17 cellular contexts compared by ENCODE assay signal in genomic region chr12:132511516-132512196, GRCh38.
"Had no signal": no experiment of that assay in that cellular context is flagged by ENCODE, and none has a peak within 500 bp of the region (broad histone marks: within the 10 kb centered on the region; RNA-seq: fewer than 3 reads in every experiment).

No MANE protein-coding gene starts in this region.

- H3K4me3 ChIP-seq: right lobe of liver, SK-N-MC, stomach, thyroid gland had no signal

- ATAC-seq: activated CD8-positive, alpha-beta T cell treated with anti-CD3 and anti-CD28 coated beads, Interleukin-2, amount 10 ng/mL, durations not matched to agents 7 days and 5 days; activated T-helper 17 cell treated with anti-CD3 and anti-CD28 coated beads, Interleukin-2, amount 50 U/mL, for 72 hours; right lobe of liver had no signal

- H3K9me3 ChIP-seq: right lobe of liver, stomach, thyroid gland had no signal

- H3K9ac ChIP-seq: parathyroid adenoma had no signal

- H3K27me3 ChIP-seq: right lobe of liver, stomach, thyroid gland had no signal

- H3K27ac ChIP-seq: parathyroid adenoma, right lobe of liver, SK-N-MC, thyroid gland had no signal

- DNase-seq: activated CD4-positive, alpha-beta T cell treated with anti-CD3 and anti-CD28 coated beads, Interleukin-2, amount 50 U/mL, for 1 hour; activated CD8-positive, alpha-beta T cell treated with anti-CD3 and anti-CD28 coated beads, Interleukin-2, amount 10 ng/mL, durations not matched to agents 7 days and 5 days; activated naive CD4-positive, alpha-beta T cell; activated naive CD8-positive, alpha-beta T cell treated with anti-CD3 and anti-CD28 coated beads for 36 hours; activated T-cell treated with anti-CD3 and anti-CD28 coated beads, Interleukin-2, amount 50 U/mL, for 24 hours; cerebellar nuclear complex; cortex of kidney; erythroblast; foreskin fibroblast; right lobe of liver; small intestine; stimulated activated CD4-positive, alpha-beta T cell treated with anti-CD3 and anti-CD28 coated beads, Interleukin-2, amount 100 ng/mL, for 24 hours; stomach; thyroid gland had no signal
